26 cellular contexts compared by ENCODE assay signal in the genomic region with DNA sequence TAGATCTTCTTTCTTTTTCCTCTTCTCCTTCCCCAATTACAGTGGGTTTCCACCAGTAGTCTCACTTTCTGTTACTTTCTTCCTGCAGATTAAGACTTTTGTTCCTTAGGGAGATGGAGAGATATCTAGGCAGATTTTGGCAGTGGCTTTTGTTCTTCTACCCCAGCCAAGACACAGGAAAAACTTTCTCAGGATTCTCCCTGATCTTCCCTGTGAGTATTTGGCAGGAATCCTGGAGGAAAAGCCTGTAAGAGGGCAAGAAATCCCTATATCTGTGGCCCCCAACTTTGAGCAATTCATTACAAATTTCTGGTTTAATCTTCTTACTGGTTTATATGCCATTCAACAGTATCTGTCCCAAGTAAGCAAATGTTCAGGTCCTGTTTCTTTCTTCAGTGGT.
"Had no signal": no experiment of that assay in that cellular context is flagged by ENCODE, and none has a peak within 500 bp of the region (broad histone marks: within the 10 kb centered on the region; RNA-seq: fewer than 3 reads in every experiment).

No MANE protein-coding gene starts in this region.

- DNase-seq: activated CD4-positive, alpha-beta T cell treated with anti-CD3 and anti-CD28 coated beads for 1 hour; activated CD4-positive, alpha-beta T cell treated with anti-CD3 and anti-CD28 coated beads, Interleukin-2, amount 50 U/mL, for 1 hour; activated CD8-positive, alpha-beta memory T cell treated with anti-CD3 and anti-CD28 coated beads, Interleukin-2, amount 50 U/mL, for 4 hours; activated CD8-positive, alpha-beta T cell treated with anti-CD3 and anti-CD28 coated beads, Interleukin-2, amount 10 ng/mL, durations not matched to agents 7 days and 5 days; activated T-cell treated with anti-CD3 and anti-CD28 coated beads, Interleukin-2, amount 50 U/mL, for 24 hours; amniotic stem cell; effector CD4-positive, alpha-beta T cell; erythroblast; gastrocnemius medialis; hippocampal formation; left ventricle myocardium superior; mucosa of descending colon; naive B cell; nucleus accumbens; stimulated activated CD4-positive, alpha-beta T cell treated with anti-CD3 and anti-CD28 coated beads, Interleukin-15, amount 100 ng/mL, for 24 hours; stimulated activated naive CD4-positive, alpha-beta T cell; SW 1271; T-helper 17 cell; WERI-Rb-1 had no signal

- H3K27ac ChIP-seq: cardiac muscle cell, gastrocnemius medialis, thoracic aorta, vagina, WERI-Rb-1 had no signal

- H3K4me3 Mint-ChIP-seq: activated CD8-positive, alpha-beta T cell treated with anti-CD3 and anti-CD28 coated beads, Interleukin-2, amount 10 ng/mL, durations not matched to agents 7 days and 5 days; activated T-cell treated with anti-CD3 and anti-CD28 coated beads, Interleukin-2, amount 50 U/mL, for 24 hours; activated T-helper 17 cell treated with anti-CD3 and anti-CD28 coated beads, Interleukin-2, amount 50 U/mL, for 72 hours; T-helper 17 cell; type B pancreatic cell had no signal

- H3K36me3 ChIP-seq: cardiac muscle cell, gastrocnemius medialis, thoracic aorta, vagina, WERI-Rb-1 had no signal

- H3K4me3 ChIP-seq: cardiac muscle cell, gastrocnemius medialis, mucosa of descending colon, smooth muscle cell, thoracic aorta, vagina had no signal

- H3K4me2 ChIP-seq: smooth muscle cell had no signal

- H3K27me3 Mint-ChIP-seq: activated T-helper 17 cell treated with anti-CD3 and anti-CD28 coated beads, Interleukin-2, amount 50 U/mL, for 72 hours; naive B cell; T-helper 17 cell; type B pancreatic cell had no signal

- H3K27ac Mint-ChIP-seq: activated CD8-positive, alpha-beta T cell treated with anti-CD3 and anti-CD28 coated beads, Interleukin-2, amount 10 ng/mL, durations not matched to agents 7 days and 5 days; activated naive CD4-positive, alpha-beta T cell treated with anti-CD3 and anti-CD28 coated beads, Interleukin-2, amount 50 U/mL, for 72 hours; activated T-cell treated with anti-CD3 and anti-CD28 coated beads, Interleukin-2, amount 50 U/mL, for 24 hours; activated T-helper 17 cell treated with anti-CD3 and anti-CD28 coated beads, Interleukin-2, amount 50 U/mL, for 72 hours; naive B cell; T-helper 17 cell; type B pancreatic cell had no signal

- H3K27me3 ChIP-seq: cardiac muscle cell, gastrocnemius medialis, vagina had no signal

- H3K4me1 ChIP-seq: gastrocnemius medialis, vagina had no signal

- H3K4me1 Mint-ChIP-seq: activated T-helper 17 cell treated with anti-CD3 and anti-CD28 coated beads, Interleukin-2, amount 50 U/mL, for 72 hours; T-helper 17 cell had no signal

- H3K36me3 Mint-ChIP-seq: type B pancreatic cell had no signal

- H3K9me3 ChIP-seq: mucosa of descending colon, thoracic aorta, vagina had no signal
